ENCODE assay signal across 8 cellular contexts in genomic region chr22:46071451-46072029, GRCh38.
A peak's percentile ranks its signal among the peaks of the same experiment; 100 is the strongest.
DNase-seq lines count a peak whose midpoint lies in the region.

No MANE protein-coding gene starts in this region.

- no peaks in the 10 kb centered on the region for H3K9me3 ChIP-seq in GM23248 (ENCODE audit: low read depth)
- H3K9me3 ChIP-seq in endocrine pancreas (ENCODE audit: control insufficient read depth, low read length), result no peaks in the 10 kb centered on the region

- H3K79me1 ChIP-seq in mesendoderm (ENCODE audit: low read length), result no peaks in the 10 kb centered on the region

- H3K9ac ChIP-seq in GM23248 (peak overlapping the region; percentile 99), endocrine pancreas (ENCODE audit: control insufficient read depth, insufficient read depth, low read length) (peak overlapping the region; percentile 45), mesendoderm (ENCODE audit: low read length) (no peak overlapping the region)

- peaks cover 38% of the 10 kb centered on the region for H3K36me3 ChIP-seq in GM23248 (ENCODE audit: low read depth)
- no peaks in the 10 kb centered on the region for H3K36me3 ChIP-seq in endocrine pancreas (ENCODE audit: control insufficient read depth, insufficient read depth, low read length)
- H3K36me3 ChIP-seq in mesendoderm (ENCODE audit: control insufficient read depth, insufficient read depth, low read length), result no peaks in the 10 kb centered on the region

- peak overlapping the region; percentile 97 for H3K4me3 ChIP-seq in GM23248
- H3K4me3 ChIP-seq in endocrine pancreas (ENCODE audit: control insufficient read depth, insufficient read depth, low read length), result no peak overlapping the region
- H3K4me3 ChIP-seq in mesendoderm (ENCODE audit: low read length), result no peak overlapping the region

- DNase-seq in AG20443 (ENCODE audit: low spot score) (peak; percentile 84), GM23248 (peak; percentile 97), NCI-H226 (peak; percentile 80), mesendoderm (no peak), epidermal melanocyte (ENCODE audit: insufficient read length, low spot score) (no peak)
- peak; percentile 74 to 78 for DNase-seq in activated CD4-positive, alpha-beta T cell treated with anti-CD3 and anti-CD28 coated beads, Interleukin-2, amount 50 U/mL, for 48 hours
- DNase-seq in stimulated activated CD8-positive, alpha-beta memory T cell treated with anti-CD3 and anti-CD28 coated beads, Interleukin-12 subunit alpha, Interleukin-12 subunit beta, amount 100 ng/mL, for 4 hours (ENCODE audit: low read depth), result peak; percentile 39

- H2BK15ac ChIP-seq in mesendoderm (replicated peaks; ENCODE audit: low read depth), result no peak overlapping the region

- no peak overlapping the region for H2BK5ac ChIP-seq in mesendoderm (ENCODE audit: low read length)

- H3K9me2 ChIP-seq in GM23248 (ENCODE audit: insufficient read depth), result no peaks in the 10 kb centered on the region

- no peak overlapping the region for H4K8ac ChIP-seq in mesendoderm (ENCODE audit: low read depth, low read length)

- H3K23ac ChIP-seq in mesendoderm (ENCODE audit: low read length), result no peak overlapping the region

- H3K4ac ChIP-seq in mesendoderm (ENCODE audit: low read depth, low read length), result no peak overlapping the region

- H3K27ac ChIP-seq in GM23248 (peak overlapping the region; percentile 99), mesendoderm (ENCODE audit: low read depth, low read length) (no peak overlapping the region)

- no peak overlapping the region for H2AK5ac ChIP-seq in mesendoderm (ENCODE audit: low read length)

- H3K56ac ChIP-seq in mesendoderm (ENCODE audit: low read length), result peak overlapping the region; percentile 34

- no peaks in the 10 kb centered on the region for H3K27me3 ChIP-seq in GM23248 (replicated peaks; ENCODE audit: insufficient read depth)
- no peaks in the 10 kb centered on the region for H3K27me3 ChIP-seq in endocrine pancreas (ENCODE audit: control insufficient read depth, insufficient read depth, low read length)
- peaks cover 38% of the 10 kb centered on the region for H3K27me3 ChIP-seq in mesendoderm (ENCODE audit: insufficient read depth, low read length, poor library complexity)

- H3K4me2 ChIP-seq in GM23248 (ENCODE audit: unreplicated experiment) (peak overlapping the region; percentile 24), mesendoderm (ENCODE audit: low read length) (peak overlapping the region; percentile 67)

- no peak overlapping the region for H3K18ac ChIP-seq in mesendoderm (ENCODE audit: low read length)

- 0 to 1% methylated on average over 32 to 71 of the region's 98 CpGs for WGBS in GM23248 (ENCODE audit: low coverage in 1 of 2, low lambda C conversion rate in 2 of 2, missing lambda C conversion rate in 2 of 2), 2 experiments
- no CpG with 5 or more reads among the region's 98 CpGs for WGBS in mesendoderm (ENCODE audit: extremely low coverage, insufficient coverage, low lambda C conversion rate)

- in situ Hi-C loops in GM23248 (cut with MboI), result no loop called here

- no peak overlapping the region for H4K5ac ChIP-seq in mesendoderm (ENCODE audit: low read length)

- H3F3A ChIP-seq in GM23248 (ENCODE audit: insufficient read depth), result peaks cover 69% of the 10 kb centered on the region

- H2AFZ ChIP-seq in GM23248, result no peak overlapping the region

- H3K79me2 ChIP-seq in GM23248 (ENCODE audit: insufficient read depth), result peaks cover 88% of the 10 kb centered on the region
- H3K79me2 ChIP-seq in mesendoderm (ENCODE audit: control insufficient read depth, insufficient read depth, low read length), result no peaks in the 10 kb centered on the region

- H4K20me1 ChIP-seq in GM23248 (ENCODE audit: insufficient read depth), result no peaks in the 10 kb centered on the region

- H3K4me1 ChIP-seq in GM23248 (ENCODE audit: insufficient read depth), result peaks cover 23% of the 10 kb centered on the region
- H3K4me1 ChIP-seq in endocrine pancreas (ENCODE audit: control insufficient read depth, insufficient read depth, low read length), result peaks cover under 1% of the 10 kb centered on the region
- no peaks in the 10 kb centered on the region for H3K4me1 ChIP-seq in mesendoderm (ENCODE audit: control insufficient read depth, low read depth, low read length)

- H2BK120ac ChIP-seq in mesendoderm (ENCODE audit: low read depth, low read length), result no peak overlapping the region

Comparison
In these comparisons a context has a peak if more than half of its experiments do, and no peak if none do; other contexts are left out.
1. DNase-seq: peak in AG20443 (single experiment), GM23248 (single experiment), NCI-H226 (single experiment), activated CD4-positive, alpha-beta T cell treated with anti-CD3 and anti-CD28 coated beads, Interleukin-2, amount 50 U/mL, for 48 hours (2 of 2) and stimulated activated CD8-positive, alpha-beta memory T cell treated with anti-CD3 and anti-CD28 coated beads, Interleukin-12 subunit alpha, Interleukin-12 subunit beta, amount 100 ng/mL, for 4 hours (single experiment); none in mesendoderm (single experiment) and epidermal melanocyte (single experiment).